ENCODE assay signal across 29 cellular contexts in the genomic region with DNA sequence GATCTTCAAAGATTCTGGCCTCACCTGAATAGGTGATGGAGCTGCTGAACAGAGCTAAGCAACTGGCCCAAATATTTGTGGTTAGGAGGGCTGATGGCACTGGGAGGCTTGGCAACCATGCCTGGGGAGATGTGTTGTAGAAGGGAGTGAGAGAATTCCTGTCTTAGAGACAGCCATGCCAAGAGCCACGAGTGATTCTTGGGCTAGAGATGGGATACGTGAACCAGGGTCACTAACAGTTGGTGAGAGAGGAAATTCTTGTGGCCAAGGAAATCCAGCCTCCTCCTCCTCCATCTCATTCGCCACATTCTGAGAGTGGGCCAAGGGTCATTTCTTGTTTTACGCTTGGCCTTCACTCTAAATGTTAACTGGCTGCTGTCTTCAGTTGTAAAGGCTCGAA. TPM values are rescaled to one million over a fixed set of nuclear protein-coding genes. Genes with fewer than 3 reads are reported as not detected.
"Had no signal": no experiment of that assay in that cellular context is flagged by ENCODE, and none has a peak within 500 bp of the region (broad histone marks: within the 10 kb centered on the region; RNA-seq: fewer than 3 reads in every experiment).

No MANE protein-coding gene starts in this region.

- H3K27me3 ChIP-seq: cardiac muscle cell, heart right ventricle, left lung, sigmoid colon, suprapubic skin, tibial nerve had no signal

- H3K4me2 ChIP-seq: smooth muscle cell had no signal

- H3K4me3 Mint-ChIP-seq: activated CD8-positive, alpha-beta T cell treated with anti-CD3 and anti-CD28 coated beads for 36 hours; activated naive CD4-positive, alpha-beta T cell treated with anti-CD3 and anti-CD28 coated beads, Interleukin-2, amount 50 U/mL, for 24 hours; activated naive CD8-positive, alpha-beta T cell treated with anti-CD3 and anti-CD28 coated beads, Interleukin-2, amount 50 U/mL, for 24 hours; activated T-cell treated with anti-CD3 and anti-CD28 coated beads, Interleukin-2, amount 50 U/mL, for 4 hours; brain; effector memory CD8-positive, alpha-beta T cell; natural killer cell treated with Interleukin-12 subunit alpha and Interleukin-12 subunit beta and Interleukin-15 and Interleukin-18, amount 100 ng/mL, for 72 hours; stimulated activated naive B cell treated with anti-CD40 and anti-IgM and Interleukin-4, amounts not matched to agents 10 μg/mL and 1 μg/mL and 100 μg/mL, for 72 hours; WTC11 had no signal

- H3K9me3 Mint-ChIP-seq: activated CD8-positive, alpha-beta T cell treated with anti-CD3 and anti-CD28 coated beads for 36 hours; activated naive CD4-positive, alpha-beta T cell treated with anti-CD3 and anti-CD28 coated beads, Interleukin-2, amount 50 U/mL, for 24 hours; activated naive CD8-positive, alpha-beta T cell treated with anti-CD3 and anti-CD28 coated beads, Interleukin-2, amount 50 U/mL, for 24 hours; activated T-cell treated with anti-CD3 and anti-CD28 coated beads, Interleukin-2, amount 50 U/mL, for 4 hours; activated T-helper 2 cell treated with anti-CD3 and anti-CD28 coated beads, Interferon-gamma antibody, Interleukin-2, Interleukin-4, amounts not matched to agents 10 μg/mL and 5 μg/mL and 100 μg/mL, durations not matched to agents 14 hours and 24 hours and 36 hours; brain; effector memory CD8-positive, alpha-beta T cell; natural killer cell treated with Interleukin-12 subunit alpha and Interleukin-12 subunit beta and Interleukin-15 and Interleukin-18, amount 100 ng/mL, for 72 hours had no signal

- H3K4me1 ChIP-seq: left lung, lower lobe of right lung, sigmoid colon had no signal

- FAIRE-seq: endothelial cell of umbilical vein had no signal

- H3K9me3 ChIP-seq: heart right ventricle, left lung, lower lobe of right lung, sigmoid colon, suprapubic skin, tibial nerve had no signal

- H3K36me3 ChIP-seq: cardiac muscle cell, left lung, lower lobe of right lung, sigmoid colon, suprapubic skin, tibial nerve had no signal

- H3K27ac Mint-ChIP-seq: activated CD8-positive, alpha-beta T cell treated with anti-CD3 and anti-CD28 coated beads for 36 hours; activated naive CD4-positive, alpha-beta T cell treated with anti-CD3 and anti-CD28 coated beads, Interleukin-2, amount 50 U/mL, for 24 hours; activated naive CD8-positive, alpha-beta T cell treated with anti-CD3 and anti-CD28 coated beads, Interleukin-2, amount 50 U/mL, for 24 hours; activated T-helper 2 cell treated with anti-CD3 and anti-CD28 coated beads, Interferon-gamma antibody, Interleukin-2, Interleukin-4, amounts not matched to agents 10 μg/mL and 5 μg/mL and 100 μg/mL, durations not matched to agents 14 hours and 24 hours and 36 hours; brain; effector memory CD8-positive, alpha-beta T cell; natural killer cell treated with Interleukin-12 subunit alpha and Interleukin-12 subunit beta and Interleukin-15 and Interleukin-18, amount 100 ng/mL, for 72 hours; stimulated activated naive B cell treated with anti-CD40 and anti-IgM and Interleukin-4, amounts not matched to agents 10 μg/mL and 1 μg/mL and 100 μg/mL, for 72 hours; WTC11 had no signal

- H3K4me1 Mint-ChIP-seq: activated naive CD4-positive, alpha-beta T cell treated with anti-CD3 and anti-CD28 coated beads, Interleukin-2, amount 50 U/mL, for 24 hours; activated naive CD8-positive, alpha-beta T cell treated with anti-CD3 and anti-CD28 coated beads, Interleukin-2, amount 50 U/mL, for 24 hours; brain; stimulated activated naive B cell treated with anti-CD40 and anti-IgM and Interleukin-4, amounts not matched to agents 10 μg/mL and 1 μg/mL and 100 μg/mL, for 72 hours had no signal

- DNase-seq: activated CD4-positive, alpha-beta T cell treated with anti-CD3 and anti-CD28 coated beads, Interleukin-2, amount 50 U/mL, for 1 hour; activated CD8-positive, alpha-beta T cell treated with anti-CD3 and anti-CD28 coated beads for 36 hours; activated naive CD8-positive, alpha-beta T cell treated with anti-CD3 and anti-CD28 coated beads, Interleukin-2, amount 50 U/mL, for 24 hours; activated T-cell treated with anti-CD3 and anti-CD28 coated beads, Interleukin-2, amount 50 U/mL, for 4 hours; amygdala; cerebellar nuclear complex; effector memory CD8-positive, alpha-beta T cell; foreskin fibroblast; heart right ventricle; left lung; lower lobe of right lung; mesendoderm; sigmoid colon; stimulated activated CD4-positive, alpha-beta T cell treated with anti-CD3 and anti-CD28 coated beads, Interleukin-15, amount 100 ng/mL, for 24 hours; stimulated activated CD4-positive, alpha-beta T cell treated with anti-CD3 and anti-CD28 coated beads, Interleukin-2, amount 100 ng/mL, for 24 hours; stimulated activated naive B cell treated with anti-CD40 and anti-IgM and Interleukin-4, amounts not matched to agents 10 μg/mL and 1 μg/mL and 100 μg/mL, for 72 hours; T-helper 2 cell had no signal

- H3K4me3 ChIP-seq: cardiac muscle cell, coronary artery, heart right ventricle, left lung, lower lobe of right lung, sigmoid colon, smooth muscle cell, suprapubic skin, tibial nerve had no signal

- H3K27ac ChIP-seq: cardiac muscle cell, coronary artery, heart right ventricle, left lung, lower lobe of right lung, sigmoid colon, suprapubic skin, tibial nerve had no signal

- H3K36me3 Mint-ChIP-seq: activated naive CD4-positive, alpha-beta T cell treated with anti-CD3 and anti-CD28 coated beads, Interleukin-2, amount 50 U/mL, for 24 hours; brain; natural killer cell treated with Interleukin-12 subunit alpha and Interleukin-12 subunit beta and Interleukin-15 and Interleukin-18, amount 100 ng/mL, for 72 hours; stimulated activated naive B cell treated with anti-CD40 and anti-IgM and Interleukin-4, amounts not matched to agents 10 μg/mL and 1 μg/mL and 100 μg/mL, for 72 hours; WTC11 had no signal

RNA-seq across cellular contexts. Expression of gene NGF, which starts 46.3 kb away (rescaled TPM):
- total RNA-seq: activated CD8-positive, alpha-beta T cell treated with anti-CD3 and anti-CD28 coated beads for 36 hours; activated T-cell treated with anti-CD3 and anti-CD28 coated beads, Interleukin-2, amount 50 U/mL, for 4 hours; activated T-helper 2 cell treated with anti-CD3 and anti-CD28 coated beads, Interferon-gamma antibody, Interleukin-2, Interleukin-4, amounts not matched to agents 10 μg/mL and 5 μg/mL and 100 μg/mL, durations not matched to agents 14 hours and 24 hours and 36 hours; endothelial cell of umbilical vein; mononuclear cell; natural killer cell treated with Interleukin-12 subunit alpha and Interleukin-12 subunit beta and Interleukin-15 and Interleukin-18, amount 100 ng/mL, for 72 hours had no signal
- polyA plus RNA-seq: cardiac muscle cell, endothelial cell of umbilical vein had no signal
